ENCODE assay signal across 1 cellular context in the genomic region with DNA sequence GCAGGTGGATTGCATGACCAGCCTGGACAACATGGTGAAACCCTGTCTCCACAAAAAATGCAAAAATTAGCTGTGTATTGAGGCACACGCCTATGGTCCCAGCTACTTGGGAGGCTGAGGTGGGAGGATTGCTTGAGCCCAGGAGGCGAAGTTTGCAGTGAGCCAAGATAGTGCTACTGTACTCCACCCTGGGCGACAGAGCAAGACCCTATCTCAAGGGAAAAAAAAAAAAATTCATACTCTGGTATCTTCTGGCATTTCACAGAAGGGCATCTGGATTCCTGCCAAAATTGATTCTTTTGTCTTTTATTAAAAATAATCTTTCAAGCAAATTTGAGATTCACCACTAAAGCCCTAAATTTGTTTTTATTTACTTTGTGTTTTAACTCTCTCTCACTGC.
TF ChIP-seq lines count a peak whose summit lies in the region.

No MANE protein-coding gene starts in this region.

TF ChIP-seq in HepG2, 621 proteins besides CTCF, POLR2A, EP300 and RAD21 (continued from another document):
- TF ChIP-seq, protein P1, sequence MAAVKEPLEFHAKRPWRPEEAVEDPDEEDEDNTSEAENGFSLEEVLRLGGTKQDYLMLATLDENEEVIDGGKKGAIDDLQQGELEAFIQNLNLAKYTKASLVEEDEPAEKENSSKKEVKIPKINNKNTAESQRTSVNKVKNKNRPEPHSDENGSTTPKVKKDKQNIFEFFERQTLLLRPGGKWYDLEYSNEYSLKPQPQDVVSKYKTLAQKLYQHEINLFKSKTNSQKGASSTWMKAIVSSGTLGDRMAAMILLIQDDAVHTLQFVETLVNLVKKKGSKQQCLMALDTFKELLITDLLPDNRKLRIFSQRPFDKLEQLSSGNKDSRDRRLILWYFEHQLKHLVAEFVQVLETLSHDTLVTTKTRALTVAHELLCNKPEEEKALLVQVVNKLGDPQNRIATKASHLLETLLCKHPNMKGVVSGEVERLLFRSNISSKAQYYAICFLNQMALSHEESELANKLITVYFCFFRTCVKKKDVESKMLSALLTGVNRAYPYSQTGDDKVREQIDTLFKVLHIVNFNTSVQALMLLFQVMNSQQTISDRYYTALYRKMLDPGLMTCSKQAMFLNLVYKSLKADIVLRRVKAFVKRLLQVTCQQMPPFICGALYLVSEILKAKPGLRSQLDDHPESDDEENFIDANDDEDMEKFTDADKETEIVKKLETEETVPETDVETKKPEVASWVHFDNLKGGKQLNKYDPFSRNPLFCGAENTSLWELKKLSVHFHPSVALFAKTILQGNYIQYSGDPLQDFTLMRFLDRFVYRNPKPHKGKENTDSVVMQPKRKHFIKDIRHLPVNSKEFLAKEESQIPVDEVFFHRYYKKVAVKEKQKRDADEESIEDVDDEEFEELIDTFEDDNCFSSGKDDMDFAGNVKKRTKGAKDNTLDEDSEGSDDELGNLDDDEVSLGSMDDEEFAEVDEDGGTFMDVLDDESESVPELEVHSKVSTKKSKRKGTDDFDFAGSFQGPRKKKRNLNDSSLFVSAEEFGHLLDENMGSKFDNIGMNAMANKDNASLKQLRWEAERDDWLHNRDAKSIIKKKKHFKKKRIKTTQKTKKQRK (IDR thresholded peaks at IDR 0.05; ENCODE audit: low read length) = no peak
- no peak for TF ChIP-seq GATA4 (IDR thresholded peaks at IDR 0.05; ENCODE audit: borderline replicate concordance, low read depth)
- 0 out of 2 replicates have a peak, but pooled peaks have one; percentile 25 for TF ChIP-seq ZNF121 (CRISPR knock-in tag; IDR thresholded peaks at IDR 0.05)
- TF ChIP-seq HMGA1 (CRISPR knock-in tag; conservative IDR thresholded peaks at IDR 0.05) = no peak
